Comparison of ENCODE assay signal across 12 cellular contexts in genomic region chr11:115623021-115623451, GRCh38.
DNase-seq lines count a peak whose midpoint lies in the region; ATAC-seq and TF ChIP-seq lines count a peak whose summit lies in the region.
"Had no signal": no experiment of that assay in that cellular context is flagged by ENCODE, and none has a peak within 500 bp of the region (broad histone marks: within the 10 kb centered on the region; RNA-seq: fewer than 3 reads in every experiment).

No MANE protein-coding gene starts in this region.

- 41% methylated on average over 9 of the region's 9 CpGs for WGBS in prostate gland

- peak; percentile 97 for DNase-seq in EH (ENCODE audit: low read depth)
- peak; percentile 56 to 87 for DNase-seq in ascending aorta (ENCODE audit: low spot score in 2 of 2)
- peak; percentile 91 for DNase-seq in cardiac septum (ENCODE audit: low spot score)
- peak; percentile 11 for DNase-seq in prostate gland (ENCODE audit: low spot score)
- DNase-seq in medulla oblongata (ENCODE audit: extremely low spot score), result no peak
- DNase-seq: T-helper 17 cell had no signal

- no peak for ATAC-seq in GM21786 (IDR thresholded peaks at IDR 0.05; ENCODE audit: unreplicated experiment)
- no peak for ATAC-seq in HG02642 (IDR thresholded peaks at IDR 0.05; ENCODE audit: poor library complexity, unreplicated experiment)
- no peak for ATAC-seq in GM19463 (IDR thresholded peaks at IDR 0.05; ENCODE audit: unreplicated experiment)
- ATAC-seq: natural killer cell treated with Interleukin-12 subunit alpha and Interleukin-12 subunit beta and Interleukin-15 and Interleukin-18, amount 100 ng/mL, for 72 hours; T-helper 17 cell had no signal

- H3K36me3 ChIP-seq in ascending aorta, result no peaks in the 10 kb centered on the region
- no peaks in the 10 kb centered on the region for H3K36me3 ChIP-seq in prostate gland
- H3K36me3 ChIP-seq: breast epithelium had no signal

- peaks cover 0 to 13% of the 10 kb centered on the region in 2 donors for H3K4me1 ChIP-seq in ascending aorta
- no peaks in the 10 kb centered on the region for H3K4me1 ChIP-seq in prostate gland (replicated peaks)
- H3K4me1 ChIP-seq: breast epithelium had no signal

- no peaks in the 10 kb centered on the region for H3K9me3 ChIP-seq in ascending aorta
- H3K9me3 ChIP-seq in prostate gland, result no peaks in the 10 kb centered on the region
- H3K9me3 ChIP-seq: breast epithelium had no signal

- TF ChIP-seq POLR2A in prostate gland (IDR thresholded peaks at IDR 0.05), result no peak

- peak overlapping the region; percentile 55 to 66 for H3K27ac ChIP-seq in ascending aorta
- H3K27ac ChIP-seq in prostate gland, result no peak overlapping the region
- H3K27ac ChIP-seq: breast epithelium, KMS-11 had no signal

- no peak overlapping the region for H3K4me3 ChIP-seq in ascending aorta
- H3K4me3 ChIP-seq in prostate gland, result no peak overlapping the region
- H3K4me3 ChIP-seq: breast epithelium had no signal

- H3K27me3 ChIP-seq in ascending aorta (no peaks in the 10 kb centered on the region), prostate gland (replicated peaks; ENCODE audit: insufficient read depth) (no peaks in the 10 kb centered on the region)
- H3K27me3 ChIP-seq: breast epithelium had no signal

- intact Hi-C loops in ascending aorta (cut with DNase I), result loop anchor here (5.0 kb wide), 2 partner anchors 74 to 121 kb away; partner anchors contain the start of gene CADM1
- intact Hi-C loops in cardiac septum (cut with DNase I), result loop anchor here (2.0 to 5.0 kb wide), 3 partner anchors 16 to 118 kb away; partner anchors contain the start of gene CADM1
- intact Hi-C loops in prostate gland (cut with DNase I), result no loop called here

- TF ChIP-seq CTCF in ascending aorta (IDR thresholded peaks at IDR 0.05) (no peak), prostate gland (IDR thresholded peaks at IDR 0.05) (no peak)

Comparison
In these comparisons a context has a peak if more than half of its experiments do, and no peak if none do; other contexts are left out.
1. H3K27ac ChIP-seq: peak in ascending aorta (2 of 2); none in prostate gland (0 of 2).